ENCODE assay signal across 20 cellular contexts in genomic region chr6:36815962-36816735, GRCh38. TPM values are rescaled to one million over a fixed set of nuclear protein-coding genes. Genes with fewer than 3 reads are reported as not detected.
"Had no signal": no experiment of that assay in that cellular context is flagged by ENCODE, and none has a peak within 500 bp of the region (broad histone marks: within the 10 kb centered on the region; RNA-seq: fewer than 3 reads in every experiment).

No MANE protein-coding gene starts in this region.

- H3K27me3 ChIP-seq: body of pancreas, gastrocnemius medialis, stomach, suprapubic skin, tibial nerve had no signal

- DNase-seq: activated B cell treated with CpG ODN at 0.5 μM for 24 hours; activated CD4-positive, alpha-beta T cell treated with anti-CD3 and anti-CD28 coated beads for 36 hours; activated CD4-positive, alpha-beta T cell treated with anti-CD3 and anti-CD28 coated beads, Interleukin-2, amount 50 U/mL, for 48 hours; activated effector memory CD4-positive, alpha-beta T cell treated with Interleukin-2 at 50 U/mL for 16 hours; activated naive CD4-positive, alpha-beta T cell treated with anti-CD3 and anti-CD28 coated beads, Interleukin-2, amount 50 U/mL, for 16 hours; activated naive CD8-positive, alpha-beta T cell treated with anti-CD3 and anti-CD28 coated beads, Interleukin-2, amount 50 U/mL, for 24 hours; activated T-cell treated with anti-CD3 and anti-CD28 coated beads, Interleukin-2, amount 50 U/mL, for 48 hours; anterior cingulate cortex; body of pancreas; caudate nucleus; effector CD4-positive, alpha-beta T cell; erythroblast; gastrocnemius medialis; hippocampal formation; naive B cell; right cardiac atrium; stomach had no signal

- H3K4me3 ChIP-seq: body of pancreas, gastrocnemius medialis, stomach, suprapubic skin, tibial nerve had no signal

- H3K36me3 ChIP-seq: gastrocnemius medialis, stomach, suprapubic skin, tibial nerve had no signal

RNA-seq across cellular contexts. Expression of gene CPNE5, which starts 23.1 kb away (rescaled TPM):
- total RNA-seq: osteocyte had no signal
